ENCODE assay signal across 8 cellular contexts in genomic region chr15:92733934-92734521, GRCh38.
DNase-seq lines count a peak whose midpoint lies in the region; ATAC-seq and TF ChIP-seq lines count a peak whose summit lies in the region.

No MANE protein-coding gene starts in this region.

- CTCF ChIA-PET in activated B cell treated with CpG ODN at 0.5 μM for 24 hours (lab: Charles Lee): no interaction called here

- H3K4me1 ChIP-seq in mucosa of stomach (ENCODE audit: control insufficient read depth, insufficient read depth, low read length) (no peaks in the 10 kb centered on the region), urinary bladder (ENCODE audit: insufficient read depth) (no peaks in the 10 kb centered on the region)

- peaks cover 2% of the 10 kb centered on the region for H3K9me3 Mint-ChIP-seq in activated B cell treated with CpG ODN at 0.5 μM for 24 hours

- POLR2A ChIA-PET in activated B cell treated with CpG ODN at 0.5 μM for 24 hours (lab: Charles Lee): no interaction called here

- no peaks in the 10 kb centered on the region for H3K36me3 Mint-ChIP-seq in activated B cell treated with CpG ODN at 0.5 μM for 24 hours (ENCODE audit: low read depth)

- peak overlapping the region; percentile 78 for H3K4me3 Mint-ChIP-seq in activated B cell treated with CpG ODN at 0.5 μM for 24 hours

- peak overlapping the region; percentile 27 for H3K27ac ChIP-seq in urinary bladder (ENCODE audit: low read depth)

- H3K27me3 ChIP-seq in mucosa of stomach (ENCODE audit: control insufficient read depth, insufficient read depth, low read length): no peaks in the 10 kb centered on the region

- H3K4me3 ChIP-seq in epithelial cell of proximal tubule (ENCODE audit: low read depth, low read length): peak overlapping the region; percentile 54
- H3K4me3 ChIP-seq in mucosa of stomach (ENCODE audit: low read length): peak overlapping the region; percentile 21
- H3K4me3 ChIP-seq in urinary bladder (ENCODE audit: low read depth, low read length): peak overlapping the region; percentile 39

- intact Hi-C loops in activated B cell treated with CpG ODN at 0.5 μM for 24 hours (cut with micrococcal nuclease): no loop called here

- no peak for TF ChIP-seq CTCF in activated B cell treated with CpG ODN at 0.5 μM for 24 hours (IDR thresholded peaks at IDR 0.05)
- TF ChIP-seq CTCF in epithelial cell of proximal tubule (conservative IDR thresholded peaks at IDR 0.05; ENCODE audit: low read depth, low read length): no peak

- DNase-seq in DMS53 (lab: John Stamatoyannopoulos, UW) (peak; percentile 60), DMS53 treated with DMSO at 0.1 percent for 48 hours (lab: John Stamatoyannopoulos, UW; ENCODE audit: unreplicated experiment) (no peak), activated B cell treated with CpG ODN at 0.5 μM for 24 hours (no peak), epithelial cell of proximal tubule (ENCODE audit: low read depth) (no peak)

- no peaks in the 10 kb centered on the region for H3K4me1 Mint-ChIP-seq in activated B cell treated with CpG ODN at 0.5 μM for 24 hours

- peak overlapping the region; percentile 69 for H3K9ac ChIP-seq in mucosa of stomach (ENCODE audit: low read length)

- H3K36me3 ChIP-seq in mucosa of stomach (ENCODE audit: control insufficient read depth, insufficient read depth, low read length): no peaks in the 10 kb centered on the region
- no peaks in the 10 kb centered on the region for H3K36me3 ChIP-seq in urinary bladder (ENCODE audit: insufficient read depth)

- peaks cover 11% of the 10 kb centered on the region for H3K27me3 Mint-ChIP-seq in activated B cell treated with CpG ODN at 0.5 μM for 24 hours

- H3K27ac Mint-ChIP-seq in activated B cell treated with CpG ODN at 0.5 μM for 24 hours: no peak overlapping the region

- H3K9me3 ChIP-seq in mucosa of stomach (ENCODE audit: control insufficient read depth, low read length): no peaks in the 10 kb centered on the region

- ATAC-seq in activated B cell treated with CpG ODN at 0.5 μM for 24 hours (ENCODE audit: low read depth) (no peak), HG02678 (IDR thresholded peaks at IDR 0.05; ENCODE audit: unreplicated experiment) (no peak), HG02870 (IDR thresholded peaks at IDR 0.05; ENCODE audit: unreplicated experiment) (no peak)

- 8% methylated on average over 33 of the region's 33 CpGs for WGBS in urinary bladder
